28 cellular contexts compared by ENCODE assay signal in the genomic region with DNA sequence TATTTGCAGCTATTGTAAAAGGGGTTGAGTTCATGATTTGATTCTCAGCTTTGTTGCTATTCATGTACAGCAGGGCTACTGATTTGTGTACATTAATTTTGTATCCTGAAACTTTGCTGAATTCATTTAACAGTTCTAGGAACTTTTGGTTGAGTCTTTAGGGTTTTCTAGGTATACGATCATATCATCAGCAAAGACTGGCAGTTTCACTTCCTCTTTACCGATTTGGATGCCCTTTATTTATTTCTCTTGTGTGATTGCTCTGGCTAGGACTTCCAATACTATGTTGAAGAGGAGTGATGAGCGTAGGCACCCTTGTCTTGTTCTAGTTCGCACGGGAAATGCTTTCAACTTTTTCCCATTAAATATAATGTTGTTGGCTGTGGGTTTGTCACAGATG. TPM values are rescaled to one million over a fixed set of nuclear protein-coding genes. Genes with fewer than 3 reads are reported as not detected.
"Had no signal": no experiment of that assay in that cellular context is flagged by ENCODE, and none has a peak within 500 bp of the region (broad histone marks: within the 10 kb centered on the region; RNA-seq: fewer than 3 reads in every experiment).

No MANE protein-coding gene starts in this region.

- H3K36me3 ChIP-seq: stomach, thyroid gland, upper lobe of left lung, vagina had no signal

- H3K4me1 ChIP-seq: parathyroid adenoma, psoas muscle, stomach, thyroid gland, upper lobe of left lung, vagina had no signal

- H3K4me3 ChIP-seq: psoas muscle, smooth muscle cell, stomach, thyroid gland, upper lobe of left lung, vagina had no signal

- H3K4me2 ChIP-seq: smooth muscle cell had no signal

- ATAC-seq: activated CD8-positive, alpha-beta T cell treated with anti-CD3 and anti-CD28 coated beads for 36 hours; activated naive CD8-positive, alpha-beta T cell treated with anti-CD3 and anti-CD28 coated beads, Interleukin-2, amount 50 U/mL, for 24 hours; activated T-cell treated with anti-CD3 and anti-CD28 coated beads, Interleukin-2, amount 50 U/mL, for 4 hours; activated T-helper 17 cell treated with anti-CD3 and anti-CD28 coated beads, Interleukin-2, amount 50 U/mL, for 72 hours; esophagus mucosa; naive thymus-derived CD8-positive, alpha-beta T cell; psoas muscle; stimulated activated naive B cell treated with anti-CD40 and anti-IgM and Interleukin-4, amounts not matched to agents 10 μg/mL and 1 μg/mL and 100 μg/mL, for 72 hours had no signal

- H3K9ac ChIP-seq: parathyroid adenoma had no signal

- H3K27ac ChIP-seq: parathyroid adenoma, psoas muscle, stomach, thyroid gland, upper lobe of left lung, vagina had no signal

- H3K27me3 ChIP-seq: stomach, thyroid gland, upper lobe of left lung, vagina had no signal

- FAIRE-seq: kidney had no signal

- H3K79me2 ChIP-seq: parathyroid adenoma had no signal

- H2AFZ ChIP-seq: parathyroid adenoma had no signal

- DNase-seq: activated CD4-positive, alpha-beta T cell treated with anti-CD3 and anti-CD28 coated beads for 1 hour; activated CD4-positive, alpha-beta T cell treated with anti-CD3 and anti-CD28 coated beads, Interleukin-2, amount 50 U/mL, for 1 hour; activated CD8-positive, alpha-beta T cell treated with anti-CD3 and anti-CD28 coated beads for 36 hours; activated gamma-delta T cell treated with Interleukin-2 at 50 U/mL for 16 hours; activated naive CD8-positive, alpha-beta T cell treated with anti-CD3 and anti-CD28 coated beads, Interleukin-2, amount 50 U/mL, for 24 hours; activated T-cell treated with anti-CD3 and anti-CD28 coated beads, Interleukin-2, amount 50 U/mL, for 4 hours; amygdala; caudate nucleus; endodermal cell; foreskin fibroblast; head of caudate nucleus; hypothalamus; immature natural killer cell; kidney; midbrain; naive thymus-derived CD8-positive, alpha-beta T cell; nucleus accumbens; psoas muscle; stimulated activated CD4-positive, alpha-beta T cell treated with anti-CD3 and anti-CD28 coated beads, Interleukin-1b, Interleukin-23, amount 100 ng/mL, for 48 hours; stimulated activated naive B cell treated with anti-CD40 and anti-IgM and Interleukin-4, amounts not matched to agents 10 μg/mL and 1 μg/mL and 100 μg/mL, for 72 hours; stomach; thyroid gland; upper lobe of left lung had no signal

- H3K9me3 ChIP-seq: psoas muscle, thyroid gland, upper lobe of left lung, vagina had no signal

RNA-seq across cellular contexts. Expression of a gene that starts 48.1 kb away (rescaled TPM):
- total RNA-seq: activated CD8-positive, alpha-beta T cell treated with anti-CD3 and anti-CD28 coated beads for 36 hours; activated T-helper 17 cell treated with anti-CD3 and anti-CD28 coated beads, Interleukin-2, amount 50 U/mL, for 72 hours; naive thymus-derived CD8-positive, alpha-beta T cell had no signal
- polyA plus RNA-seq: immature natural killer cell; naive thymus-derived CD8-positive, alpha-beta T cell had no signal

RNA-seq across cellular contexts. Expression of a gene that starts 59.4 kb away (rescaled TPM):
- total RNA-seq: activated CD8-positive, alpha-beta T cell treated with anti-CD3 and anti-CD28 coated beads for 36 hours; activated T-cell treated with anti-CD3 and anti-CD28 coated beads, Interleukin-2, amount 50 U/mL, for 4 hours; activated T-helper 17 cell treated with anti-CD3 and anti-CD28 coated beads, Interleukin-2, amount 50 U/mL, for 72 hours; esophagus mucosa; naive thymus-derived CD8-positive, alpha-beta T cell; vagina had no signal
- polyA plus RNA-seq: immature natural killer cell; naive thymus-derived CD8-positive, alpha-beta T cell; stomach had no signal
